ENCODE assay signal across 1 cellular context in genomic region chr16:73191111-73192046, GRCh38.
TF ChIP-seq lines count a peak whose summit lies in the region.

No MANE protein-coding gene starts in this region.

TF ChIP-seq in GM23338, 12 proteins besides CTCF, POLR2A, EP300 and RAD21 (continued from another document):
- TF ChIP-seq REST (IDR thresholded peaks at IDR 0.05; ENCODE audit: unreplicated experiment) (no peak), CREB1 (CRISPR knock-in tag; IDR thresholded peaks at IDR 0.05; ENCODE audit: low read depth) (no peak), EZH2 (IDR thresholded peaks at IDR 0.05; ENCODE audit: low read depth, unreplicated experiment) (no peak), EZH2phosphoT487 (IDR thresholded peaks at IDR 0.05; ENCODE audit: unreplicated experiment) (no peak), JUNB (IDR thresholded peaks at IDR 0.05; ENCODE audit: unreplicated experiment) (no peak), ETS1 (IDR thresholded peaks at IDR 0.05) (no peak), ZNF462 (CRISPR knock-in tag; IDR thresholded peaks at IDR 0.05) (no peak)
